ENCODE assay signal across 27 cellular contexts in the genomic region with DNA sequence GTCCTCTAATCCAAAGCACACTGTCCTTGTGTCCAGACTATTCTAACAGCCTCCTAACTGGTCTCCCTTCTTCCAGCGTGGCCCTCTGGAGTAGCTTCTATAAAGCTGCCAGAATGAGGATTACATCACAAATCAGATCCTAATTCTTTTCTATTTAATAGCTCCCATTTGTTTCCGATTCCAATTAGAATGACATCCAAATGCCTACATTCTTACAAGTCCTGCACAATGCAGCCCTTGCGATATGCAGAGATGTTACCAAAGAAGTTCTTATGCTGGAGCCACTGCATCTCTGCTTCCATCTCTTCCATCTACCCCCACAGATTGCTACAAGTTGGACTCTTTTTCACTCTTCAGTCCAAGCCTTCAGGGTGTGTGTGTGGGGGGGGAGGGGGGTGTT.
"Had no signal": no experiment of that assay in that cellular context is flagged by ENCODE, and none has a peak within 500 bp of the region (broad histone marks: within the 10 kb centered on the region; RNA-seq: fewer than 3 reads in every experiment).

No MANE protein-coding gene starts in this region.

- H3K27me3 ChIP-seq: colonic mucosa, heart right ventricle, left lung had no signal

- ATAC-seq: effector memory CD8-positive, alpha-beta T cell; esophagus mucosa; gastrocnemius medialis; heart right ventricle; left cardiac atrium; left lung; left ventricle myocardium superior; lower lobe of right lung; naive thymus-derived CD4-positive, alpha-beta T cell had no signal

- H3K4me1 Mint-ChIP-seq: endodermal cell had no signal

- DNase-seq: colonic mucosa; cortex of kidney; effector CD8-positive, alpha-beta T cell; effector memory CD8-positive, alpha-beta T cell; endodermal cell; erythroblast; esophagus squamous epithelium; foreskin fibroblast; foreskin melanocyte; gastrocnemius medialis; glutamatergic neuron; head of caudate nucleus; heart right ventricle; hippocampal formation; left cardiac atrium; left lung; left ventricle myocardium superior; lower lobe of right lung; mesendoderm; midbrain; naive thymus-derived CD4-positive, alpha-beta T cell had no signal

- H3K36me3 Mint-ChIP-seq: naive thymus-derived CD4-positive, alpha-beta T cell had no signal

- H3K4me3 ChIP-seq: colonic mucosa, esophagus squamous epithelium, gastrocnemius medialis, heart right ventricle, left lung, lower lobe of right lung had no signal

- H3K9me3 Mint-ChIP-seq: dendritic cell treated with granulocyte-macrophage colony-stimulating factor and Interleukin-4, amounts not matched to agents 40 ng/mL and 50 ng/mL, for 4 days; effector memory CD8-positive, alpha-beta T cell; naive thymus-derived CD4-positive, alpha-beta T cell had no signal

- H3K27ac Mint-ChIP-seq: dendritic cell treated with granulocyte-macrophage colony-stimulating factor and Interleukin-4, amounts not matched to agents 40 ng/mL and 50 ng/mL, for 4 days; effector memory CD8-positive, alpha-beta T cell; endodermal cell; naive thymus-derived CD4-positive, alpha-beta T cell had no signal

- FAIRE-seq: endometrium, islet of Langerhans, keratinocyte had no signal

- H3K4me1 ChIP-seq: colonic mucosa, esophagus squamous epithelium, left lung, lower lobe of right lung had no signal

- H3K4me3 Mint-ChIP-seq: dendritic cell treated with granulocyte-macrophage colony-stimulating factor and Interleukin-4, amounts not matched to agents 40 ng/mL and 50 ng/mL, for 4 days; effector memory CD8-positive, alpha-beta T cell; endodermal cell; naive thymus-derived CD4-positive, alpha-beta T cell had no signal

- H3K27ac ChIP-seq: colonic mucosa, epithelial cell of prostate, esophagus squamous epithelium, gastrocnemius medialis, heart right ventricle, left lung, lower lobe of right lung had no signal

- H3K36me3 ChIP-seq: colonic mucosa, esophagus squamous epithelium, gastrocnemius medialis, heart right ventricle, left lung, lower lobe of right lung had no signal

- H3K9me3 ChIP-seq: colonic mucosa, esophagus squamous epithelium, gastrocnemius medialis, left lung, lower lobe of right lung had no signal

- H3K27me3 Mint-ChIP-seq: dendritic cell treated with granulocyte-macrophage colony-stimulating factor and Interleukin-4, amounts not matched to agents 40 ng/mL and 50 ng/mL, for 4 days; effector memory CD8-positive, alpha-beta T cell; naive thymus-derived CD4-positive, alpha-beta T cell had no signal
